In the genomic region with DNA sequence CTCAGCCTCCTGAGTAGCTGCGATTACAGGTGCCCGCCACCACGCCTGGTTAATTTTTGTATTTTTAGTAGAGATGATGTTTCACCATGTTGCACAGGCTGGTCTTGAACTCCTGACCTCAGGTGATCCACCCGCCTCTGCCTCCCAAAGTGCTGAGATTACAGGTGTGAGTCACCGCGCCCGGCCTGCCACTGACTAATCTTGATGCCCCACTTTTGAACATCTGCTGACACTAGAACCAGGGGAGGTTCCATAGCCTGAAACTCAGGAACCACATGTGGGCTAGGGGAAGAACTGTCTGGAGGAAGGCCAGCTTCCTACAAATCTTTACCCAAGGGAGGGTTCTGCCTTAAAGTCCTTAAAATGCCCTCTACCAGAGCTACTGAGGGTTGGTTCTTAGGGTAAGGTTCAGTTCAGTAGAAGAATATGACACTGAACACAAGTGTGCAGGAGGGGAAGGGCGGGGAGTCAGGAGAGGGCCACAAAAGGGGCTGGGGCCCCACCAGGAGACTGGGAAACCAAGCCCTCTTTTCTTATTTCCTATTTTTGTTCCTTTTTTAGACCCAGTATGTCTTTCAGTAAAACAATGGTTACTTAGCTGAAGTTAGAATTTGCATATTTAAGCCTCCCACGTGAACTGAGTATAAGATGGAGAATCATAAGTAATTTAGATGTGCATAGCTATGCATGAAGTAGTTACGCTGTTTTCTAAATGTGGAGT, we compare ENCODE assay signal across 1 cellular context.
TF ChIP-seq lines count a peak whose summit lies in the region.

No MANE protein-coding gene starts in this region.

TF ChIP-seq in GM12878, 131 proteins besides CTCF, POLR2A, EP300 and RAD21 (continued from another document):
- TF ChIP-seq, protein P1, sequence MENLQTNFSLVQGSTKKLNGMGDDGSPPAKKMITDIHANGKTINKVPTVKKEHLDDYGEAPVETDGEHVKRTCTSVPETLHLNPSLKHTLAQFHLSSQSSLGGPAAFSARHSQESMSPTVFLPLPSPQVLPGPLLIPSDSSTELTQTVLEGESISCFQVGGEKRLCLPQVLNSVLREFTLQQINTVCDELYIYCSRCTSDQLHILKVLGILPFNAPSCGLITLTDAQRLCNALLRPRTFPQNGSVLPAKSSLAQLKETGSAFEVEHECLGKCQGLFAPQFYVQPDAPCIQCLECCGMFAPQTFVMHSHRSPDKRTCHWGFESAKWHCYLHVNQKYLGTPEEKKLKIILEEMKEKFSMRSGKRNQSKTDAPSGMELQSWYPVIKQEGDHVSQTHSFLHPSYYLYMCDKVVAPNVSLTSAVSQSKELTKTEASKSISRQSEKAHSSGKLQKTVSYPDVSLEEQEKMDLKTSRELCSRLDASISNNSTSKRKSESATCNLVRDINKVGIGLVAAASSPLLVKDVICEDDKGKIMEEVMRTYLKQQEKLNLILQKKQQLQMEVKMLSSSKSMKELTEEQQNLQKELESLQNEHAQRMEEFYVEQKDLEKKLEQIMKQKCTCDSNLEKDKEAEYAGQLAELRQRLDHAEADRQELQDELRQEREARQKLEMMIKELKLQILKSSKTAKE (IDR thresholded peaks at IDR 0.05; ENCODE audit: low read depth, poor library complexity, severe bottlenecking): no peak
- no peak for TF ChIP-seq BACH1 (IDR thresholded peaks at IDR 0.05; ENCODE audit: borderline replicate concordance)
- TF ChIP-seq MEF2A (IDR thresholded peaks at IDR 0.05; ENCODE audit: insufficient read depth, low read depth, low read length): peak; percentile 69; the same call in 1 of the 2 replicates
- no peak for TF ChIP-seq RELA (IDR thresholded peaks at IDR 0.05; ENCODE audit: borderline replicate concordance, partially characterized antibody)
- no peak for TF ChIP-seq MXI1 (IDR thresholded peaks at IDR 0.05; ENCODE audit: low read depth, low read length)
- no peak for TF ChIP-seq SPI1 (IDR thresholded peaks at IDR 0.05; ENCODE audit: borderline replicate concordance, insufficient read depth, low read depth, low read length)
- peak; percentile 51; the same call in 1 of the 2 replicates for TF ChIP-seq EED (IDR thresholded peaks at IDR 0.05; ENCODE audit: low read depth)
